Comparison of ENCODE assay signal across 18 cellular contexts in the genomic region with DNA sequence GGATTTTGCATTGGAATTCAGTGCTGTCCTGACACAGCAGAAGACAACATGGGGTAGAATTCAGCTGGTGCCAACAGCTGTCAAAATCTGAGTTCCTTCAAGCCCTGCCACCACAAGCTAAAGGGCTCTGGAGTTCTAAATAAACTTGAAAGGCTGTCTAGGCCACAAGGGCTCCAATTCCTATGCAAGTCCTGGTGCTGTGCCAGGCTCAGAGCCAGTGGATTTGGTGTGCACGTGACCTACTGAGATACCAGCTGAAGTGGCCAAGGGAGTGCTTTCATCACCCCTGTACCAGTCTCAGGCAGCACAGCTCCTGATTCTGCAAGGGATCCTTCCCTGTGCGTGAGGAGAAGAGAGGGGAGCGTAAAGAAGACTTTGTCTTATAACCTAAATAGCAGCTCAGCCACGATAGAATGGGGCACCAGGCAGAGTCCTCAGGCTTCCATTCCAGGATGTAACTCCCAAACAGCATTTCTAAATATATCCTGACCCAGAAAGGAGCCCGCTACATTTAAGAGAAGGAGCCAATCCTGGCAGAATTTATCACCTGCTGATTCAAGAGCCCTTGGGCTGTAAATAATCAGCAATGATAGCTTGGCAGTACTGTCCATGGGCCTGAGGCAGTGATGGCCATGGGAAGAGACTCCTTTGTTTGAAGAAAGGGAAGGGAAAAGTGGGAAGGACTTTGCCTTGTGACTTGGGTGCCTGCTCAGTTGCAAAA.
"Had no signal": no experiment of that assay in that cellular context is flagged by ENCODE, and none has a peak within 500 bp of the region (broad histone marks: within the 10 kb centered on the region; RNA-seq: fewer than 3 reads in every experiment).

No MANE protein-coding gene starts in this region.

- H3K79me2 ChIP-seq: parathyroid adenoma had no signal

- H3K9ac ChIP-seq: parathyroid adenoma had no signal

- H3K36me3 ChIP-seq: ascending aorta, colonic mucosa, esophagus muscularis mucosa, neutrophil, tibial artery had no signal

- H3K27ac ChIP-seq: ascending aorta, colonic mucosa, esophagus muscularis mucosa, neutrophil, parathyroid adenoma, tibial artery had no signal

- H2AFZ ChIP-seq: parathyroid adenoma had no signal

- H3K4me1 ChIP-seq: ascending aorta, colonic mucosa, esophagus muscularis mucosa, parathyroid adenoma, tibial artery had no signal

- H3K9me3 ChIP-seq: ascending aorta, colonic mucosa, esophagus muscularis mucosa, mucosa of descending colon, neutrophil, tibial artery had no signal

- H3K4me3 ChIP-seq: ascending aorta, colonic mucosa, esophagus muscularis mucosa, lung, mucosa of descending colon, tibial artery had no signal

- DNase-seq: activated naive CD4-positive, alpha-beta T cell; activated T-cell treated with anti-CD3 and anti-CD28 coated beads for 4 hours; colonic mucosa; hypothalamus; kidney glomerular epithelial cell; mucosa of descending colon; naive thymus-derived CD8-positive, alpha-beta T cell; stimulated activated CD4-positive, alpha-beta T cell treated with anti-CD3 and anti-CD28 coated beads, Interleukin-2, amount 100 ng/mL, for 48 hours; stimulated activated naive B cell treated with anti-CD40 and anti-IgM and Interleukin-4, amounts not matched to agents 10 μg/mL and 1 μg/mL and 100 μg/mL, for 72 hours; T-cell; T-helper 9 cell; tibial artery had no signal

- H3K27me3 ChIP-seq: ascending aorta, colonic mucosa, esophagus muscularis mucosa, neutrophil, tibial artery had no signal

- ATAC-seq: activated CD4-positive, CD25-positive, alpha-beta regulatory T cell treated with anti-CD3 and anti-CD28 coated beads, Interleukin-2, amount 50 U/mL, for 24 hours; mucosa of descending colon; naive thymus-derived CD8-positive, alpha-beta T cell; stimulated activated naive B cell treated with anti-CD40 and anti-IgM and Interleukin-4, amounts not matched to agents 10 μg/mL and 1 μg/mL and 100 μg/mL, for 72 hours; T-cell had no signal
